11 cellular contexts compared by ENCODE assay signal in the genomic region with DNA sequence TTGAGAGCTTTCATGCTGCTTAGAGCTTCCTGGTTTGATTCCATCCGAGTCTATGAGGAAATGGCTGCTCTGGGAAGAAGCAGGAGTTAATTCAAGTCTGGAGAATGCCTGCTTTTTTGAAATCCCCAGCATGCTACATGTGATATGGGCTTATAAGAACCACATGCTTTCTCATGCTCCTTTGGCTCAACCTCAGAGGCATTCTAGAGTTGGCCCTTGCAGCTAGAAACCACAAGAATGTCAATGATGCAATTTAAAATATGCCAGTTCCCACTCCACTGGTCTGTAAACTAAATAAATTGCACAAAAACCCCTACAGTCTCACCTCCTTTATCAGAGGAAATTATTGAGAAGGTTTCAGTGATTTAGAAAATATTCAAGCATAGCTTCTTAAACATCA.
DNase-seq lines count a peak whose midpoint lies in the region; ATAC-seq, FAIRE-seq and TF ChIP-seq lines count a peak whose summit lies in the region.
"Had no signal": no experiment of that assay in that cellular context is flagged by ENCODE, and none has a peak within 500 bp of the region (broad histone marks: within the 10 kb centered on the region; RNA-seq: fewer than 3 reads in every experiment).

No MANE protein-coding gene starts in this region.

- H3K4me1 Mint-ChIP-seq in activated T-cell treated with anti-CD3 and anti-CD28 coated beads, Interleukin-2, amount 50 U/mL, for 24 hours (ENCODE audit: low read depth), result peaks cover 14% of the 10 kb centered on the region

- H3K4me2 ChIP-seq in A549, result peak overlapping the region; percentile 19; the same call in 1 of the 3 replicates

- H3K27me3 ChIP-seq in SJCRH30, result no peaks in the 10 kb centered on the region

- no peak for FAIRE-seq in A549 (lab: Jason Lieb, UNC)

- H3K9me3 ChIP-seq in A549 (no peaks in the 10 kb centered on the region), HEK293 (ENCODE audit: control insufficient read depth, insufficient read depth, low read depth, low read length) (no peaks in the 10 kb centered on the region), SJCRH30 (replicated peaks) (0 out of 2 replicates have a peak, but pooled peaks cover 2% of the 10 kb centered on the region)

- peak overlapping the region in 1 of 2 experiments; percentile 60; a peak in 1 of 6 replicates for H3K27ac ChIP-seq in A549
- no peak overlapping the region for H3K27ac ChIP-seq in HEK293 (ENCODE audit: extremely low read depth, low read depth, low read length)
- peak overlapping the region; percentile 31 for H3K27ac ChIP-seq in SJCRH30

- H3K4me3 ChIP-seq in A549 (no peak overlapping the region), HEK293 (ENCODE audit: low read depth, low read length) (no peak overlapping the region), SJCRH30 (peak overlapping the region; percentile 14; the same call in 1 of the 2 replicates)

- peaks cover 11% of the 10 kb centered on the region; the same call in 1 of the 3 replicates for H3K4me1 ChIP-seq in A549
- H3K4me1 ChIP-seq in HEK293 (ENCODE audit: control insufficient read depth, insufficient read depth, low read length), result no peaks in the 10 kb centered on the region; the same call in 1 of the 2 replicates
- peaks cover 20% of the 10 kb centered on the region for H3K4me1 ChIP-seq in SJCRH30

- no peak for TF ChIP-seq EP300 in A549 (IDR thresholded peaks at IDR 0.05)

- no peaks in the 10 kb centered on the region for H3K36me3 Mint-ChIP-seq in activated T-cell treated with anti-CD3 and anti-CD28 coated beads, Interleukin-2, amount 50 U/mL, for 24 hours (ENCODE audit: low read depth)
- H3K36me3 Mint-ChIP-seq: CD8-positive, alpha-beta T cell had no signal

- no peak overlapping the region for H3K4me3 Mint-ChIP-seq in activated T-cell treated with anti-CD3 and anti-CD28 coated beads, Interleukin-2, amount 50 U/mL, for 24 hours
- H3K4me3 Mint-ChIP-seq: CD8-positive, alpha-beta T cell had no signal

- no peaks in the 10 kb centered on the region for H3K9me3 Mint-ChIP-seq in activated T-cell treated with anti-CD3 and anti-CD28 coated beads, Interleukin-2, amount 50 U/mL, for 24 hours
- H3K9me3 Mint-ChIP-seq: CD8-positive, alpha-beta T cell had no signal

- H3K27ac Mint-ChIP-seq in activated T-cell treated with anti-CD3 and anti-CD28 coated beads, Interleukin-2, amount 50 U/mL, for 24 hours, result no peak overlapping the region
- H3K27ac Mint-ChIP-seq: CD8-positive, alpha-beta T cell had no signal

- peak in 1 of 2 experiments; percentile 30; a peak in 1 of 6 replicates for ATAC-seq in A549
- ATAC-seq: CD8-positive, alpha-beta T cell had no signal

- 36% methylated on average over 1 of the region's 1 CpG for WGBS in A549 (ENCODE audit: missing lambda C conversion rate)

- DNase-seq in A549 (ENCODE audit: low read depth in 1 of 2, low spot score in 1 of 2) (peak in 1 of 2 experiments; percentile 35), SJCRH30 (peak; percentile 72 to 80), glomerular visceral epithelial cell (ENCODE audit: extremely low spot score) (peak; percentile 95), NCI-H1092 treated with DMSO at 0.1 percent for 48 hours (lab: John Stamatoyannopoulos, UW) (no peak), NCI-H2227 (lab: John Stamatoyannopoulos, UW; ENCODE audit: unreplicated experiment) (no peak)
- no peak for DNase-seq in NK-92 treated with Interleukin-12 subunit alpha and Interleukin-12 subunit beta, amount 100 ng/mL, for 24 hours (lab: John Stamatoyannopoulos, UW)
- no peak for DNase-seq in activated T-cell treated with anti-CD3 and anti-CD28 coated beads, Interleukin-2, amount 50 U/mL, for 24 hours
- DNase-seq: CD8-positive, alpha-beta T cell; erythroblast; NCI-H446 had no signal

- CTCF ChIA-PET in A549 (lab: Yijun Ruan, JAX) (interaction anchor here (1.3 kb wide), 1 partner anchor 543 kb away, joined by 3 read pairs; no protein-coding TSS in a partner anchor), HEK293 (lab: Yijun Ruan, JAX) (interaction anchor here (0.7 to 1.4 kb wide), 4 partner anchors 322 to 551 kb away, joined by 3 to 5 read pairs (median 4); no protein-coding TSS in a partner anchor)

- no peaks in the 10 kb centered on the region for H3K27me3 Mint-ChIP-seq in activated T-cell treated with anti-CD3 and anti-CD28 coated beads, Interleukin-2, amount 50 U/mL, for 24 hours

- no peaks in the 10 kb centered on the region for H3K36me3 ChIP-seq in HEK293 (ENCODE audit: control insufficient read depth in 2 of 2, insufficient read depth in 1 of 2, low read length in 2 of 2)
- no peaks in the 10 kb centered on the region for H3K36me3 ChIP-seq in SJCRH30

- POLR2A ChIA-PET in A549 (lab: Yijun Ruan, JAX) (no interaction called here), HEK293 (lab: Yijun Ruan, JAX) (interaction anchor here (0.6 kb wide), 1 partner anchor 365 kb away, joined by 3 read pairs; no protein-coding TSS in a partner anchor)

- TF ChIP-seq CTCF in A549 (IDR thresholded peaks at IDR 0.05) (no peak), HEK293 (tag by site-specific recombination; IDR thresholded peaks at IDR 0.05) (no peak)

- no peak for TF ChIP-seq RAD21 in A549 (conservative IDR thresholded peaks at IDR 0.05 in 1 of 2, IDR thresholded peaks at IDR 0.05 in 1 of 2)

- TF ChIP-seq POLR2A in A549 (IDR thresholded peaks at IDR 0.05; ENCODE audit: low read length), result no peak

TF ChIP-seq in A549, 52 proteins besides CTCF, POLR2A, EP300 and RAD21:
- 0 out of 4 replicates have a peak, but pooled peaks of 1 of the 2 experiments have one; percentile 17 for TF ChIP-seq CEBPB (IDR thresholded peaks at IDR 0.05)
- no peak for TF ChIP-seq MAZ (IDR thresholded peaks at IDR 0.05; ENCODE audit: borderline replicate concordance, low read depth, low read length)
- TF ChIP-seq BHLHE40 (IDR thresholded peaks at IDR 0.05; ENCODE audit: low read depth, low read length), result no peak
- TF ChIP-seq HOXB13 (CRISPR knock-in tag; IDR thresholded peaks at IDR 0.05; ENCODE audit: low read depth), result no peak
TF ChIP-seq in A549: peak in this region for 1.

TF ChIP-seq in HEK293, 187 proteins besides CTCF, POLR2A, EP300 and RAD21:
- TF ChIP-seq, protein P1, sequence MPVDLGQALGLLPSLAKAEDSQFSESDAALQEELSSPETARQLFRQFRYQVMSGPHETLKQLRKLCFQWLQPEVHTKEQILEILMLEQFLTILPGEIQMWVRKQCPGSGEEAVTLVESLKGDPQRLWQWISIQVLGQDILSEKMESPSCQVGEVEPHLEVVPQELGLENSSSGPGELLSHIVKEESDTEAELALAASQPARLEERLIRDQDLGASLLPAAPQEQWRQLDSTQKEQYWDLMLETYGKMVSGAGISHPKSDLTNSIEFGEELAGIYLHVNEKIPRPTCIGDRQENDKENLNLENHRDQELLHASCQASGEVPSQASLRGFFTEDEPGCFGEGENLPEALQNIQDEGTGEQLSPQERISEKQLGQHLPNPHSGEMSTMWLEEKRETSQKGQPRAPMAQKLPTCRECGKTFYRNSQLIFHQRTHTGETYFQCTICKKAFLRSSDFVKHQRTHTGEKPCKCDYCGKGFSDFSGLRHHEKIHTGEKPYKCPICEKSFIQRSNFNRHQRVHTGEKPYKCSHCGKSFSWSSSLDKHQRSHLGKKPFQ (tag by site-specific recombination; IDR thresholded peaks at IDR 0.05), result 0 out of 2 replicates have a peak, but pooled peaks have one; percentile 32
- TF ChIP-seq MZF1 (tag by site-specific recombination; IDR thresholded peaks at IDR 0.05; ENCODE audit: borderline replicate concordance), result no peak
TF ChIP-seq in HEK293: peak in this region for 1.

Comparison
In these comparisons a context has a peak if more than half of its experiments do, and no peak if none do; other contexts are left out.
1. DNase-seq: peak in SJCRH30 (2 of 2) and glomerular visceral epithelial cell (single experiment); none in NCI-H1092 treated with DMSO at 0.1 percent for 48 hours (single experiment), NK-92 treated with Interleukin-12 subunit alpha and Interleukin-12 subunit beta, amount 100 ng/mL, for 24 hours (single experiment), activated T-cell treated with anti-CD3 and anti-CD28 coated beads, Interleukin-2, amount 50 U/mL, for 24 hours (single experiment) and NCI-H2227 (single experiment).